Comparison of ENCODE assay signal across 22 cellular contexts in the genomic region with DNA sequence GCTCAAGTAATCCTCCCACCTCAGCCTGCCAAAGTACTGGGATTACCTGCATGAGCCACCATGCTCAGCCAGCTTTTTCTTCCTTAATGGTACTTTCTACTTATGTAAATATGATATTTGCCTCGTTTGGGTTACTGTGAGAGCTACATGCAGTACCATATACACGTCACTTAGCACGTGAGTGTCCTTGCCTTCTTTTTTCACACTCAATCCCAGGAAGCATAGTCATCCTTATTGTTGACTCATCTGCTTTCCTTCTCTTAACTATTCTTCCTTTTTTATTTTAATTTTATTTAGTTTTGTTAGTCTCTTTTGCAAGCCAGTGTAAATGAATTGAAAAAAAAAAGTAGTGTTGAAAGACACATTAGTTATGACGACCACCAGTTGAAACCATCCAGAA.
"Had no signal": no experiment of that assay in that cellular context is flagged by ENCODE, and none has a peak within 500 bp of the region (broad histone marks: within the 10 kb centered on the region; RNA-seq: fewer than 3 reads in every experiment).

No MANE protein-coding gene starts in this region.

- H3K4me1 ChIP-seq: thyroid gland, uterus had no signal

- H3K4me3 Mint-ChIP-seq: activated naive CD8-positive, alpha-beta T cell; activated T-cell treated with anti-CD3 and anti-CD28 coated beads, Interleukin-2, amount 50 U/mL, for 72 hours; brain; endodermal cell; memory B cell; naive thymus-derived CD4-positive, alpha-beta T cell; stimulated activated effector memory CD8-positive, alpha-beta T cell treated with anti-CD3 and anti-CD28 coated beads, Interleukin-12 subunit alpha, Interleukin-12 subunit beta, amount 100 ng/mL, for 72 hours had no signal

- H3K9me3 ChIP-seq: mucosa of descending colon, thyroid gland, uterus had no signal

- H2AFZ ChIP-seq: parathyroid adenoma had no signal

- H3K4me1 Mint-ChIP-seq: memory B cell; naive thymus-derived CD4-positive, alpha-beta T cell; stimulated activated effector memory CD8-positive, alpha-beta T cell treated with anti-CD3 and anti-CD28 coated beads, Interleukin-12 subunit alpha, Interleukin-12 subunit beta, amount 100 ng/mL, for 72 hours had no signal

- H3K36me3 Mint-ChIP-seq: activated naive CD8-positive, alpha-beta T cell; memory B cell; naive thymus-derived CD4-positive, alpha-beta T cell; stimulated activated effector memory CD8-positive, alpha-beta T cell treated with anti-CD3 and anti-CD28 coated beads, Interleukin-12 subunit alpha, Interleukin-12 subunit beta, amount 100 ng/mL, for 72 hours had no signal

- DNase-seq: activated CD4-positive, alpha-beta T cell treated with anti-CD3 and anti-CD28 coated beads for 48 hours; activated CD8-positive, alpha-beta memory T cell treated with anti-CD3 and anti-CD28 coated beads, Interleukin-2, amount 50 U/mL, for 48 hours; activated gamma-delta T cell; activated T-cell treated with anti-CD3 and anti-CD28 coated beads, Interleukin-2, amount 50 U/mL, for 72 hours; amygdala; dorsolateral prefrontal cortex; endodermal cell; foreskin keratinocyte; kidney glomerular epithelial cell; left ventricle myocardium superior; mucosa of descending colon; naive thymus-derived CD4-positive, alpha-beta T cell; stimulated activated CD4-positive, alpha-beta T cell treated with anti-CD3 and anti-CD28 coated beads, Interleukin-12 subunit alpha, Interleukin-12 subunit beta, amount 100 ng/mL, for 4 hours; stimulated activated CD4-positive, alpha-beta T cell treated with anti-CD3 and anti-CD28 coated beads, Interleukin-2, amount 100 ng/mL, for 24 hours; T-helper 1 cell; thyroid gland; uterus had no signal

- H3K27me3 ChIP-seq: dorsolateral prefrontal cortex, foreskin keratinocyte, thyroid gland, uterus had no signal

- H3K27ac Mint-ChIP-seq: activated naive CD8-positive, alpha-beta T cell; activated T-cell treated with anti-CD3 and anti-CD28 coated beads, Interleukin-2, amount 50 U/mL, for 72 hours; brain; endodermal cell; memory B cell; naive thymus-derived CD4-positive, alpha-beta T cell; stimulated activated effector memory CD8-positive, alpha-beta T cell treated with anti-CD3 and anti-CD28 coated beads, Interleukin-12 subunit alpha, Interleukin-12 subunit beta, amount 100 ng/mL, for 72 hours had no signal

- ATAC-seq: activated T-cell treated with anti-CD3 and anti-CD28 coated beads, Interleukin-2, amount 50 U/mL, for 72 hours; foreskin keratinocyte; left ventricle myocardium superior; mucosa of descending colon; naive thymus-derived CD4-positive, alpha-beta T cell; stimulated activated effector memory CD8-positive, alpha-beta T cell treated with anti-CD3 and anti-CD28 coated beads, Interleukin-12 subunit alpha, Interleukin-12 subunit beta, amount 100 ng/mL, for 72 hours had no signal

- H3K9ac ChIP-seq: parathyroid adenoma had no signal

- H3K27ac ChIP-seq: dorsolateral prefrontal cortex, foreskin keratinocyte, parathyroid adenoma, thyroid gland, uterus had no signal

- H3K4me3 ChIP-seq: dorsolateral prefrontal cortex, mucosa of descending colon, thyroid gland, uterus had no signal

- H3K9me3 Mint-ChIP-seq: activated T-cell treated with anti-CD3 and anti-CD28 coated beads, Interleukin-2, amount 50 U/mL, for 72 hours; endodermal cell; memory B cell; stimulated activated effector memory CD8-positive, alpha-beta T cell treated with anti-CD3 and anti-CD28 coated beads, Interleukin-12 subunit alpha, Interleukin-12 subunit beta, amount 100 ng/mL, for 72 hours had no signal

- H3K36me3 ChIP-seq: thyroid gland, uterus had no signal
